ENCODE assay signal across 10 cellular contexts in the genomic region with DNA sequence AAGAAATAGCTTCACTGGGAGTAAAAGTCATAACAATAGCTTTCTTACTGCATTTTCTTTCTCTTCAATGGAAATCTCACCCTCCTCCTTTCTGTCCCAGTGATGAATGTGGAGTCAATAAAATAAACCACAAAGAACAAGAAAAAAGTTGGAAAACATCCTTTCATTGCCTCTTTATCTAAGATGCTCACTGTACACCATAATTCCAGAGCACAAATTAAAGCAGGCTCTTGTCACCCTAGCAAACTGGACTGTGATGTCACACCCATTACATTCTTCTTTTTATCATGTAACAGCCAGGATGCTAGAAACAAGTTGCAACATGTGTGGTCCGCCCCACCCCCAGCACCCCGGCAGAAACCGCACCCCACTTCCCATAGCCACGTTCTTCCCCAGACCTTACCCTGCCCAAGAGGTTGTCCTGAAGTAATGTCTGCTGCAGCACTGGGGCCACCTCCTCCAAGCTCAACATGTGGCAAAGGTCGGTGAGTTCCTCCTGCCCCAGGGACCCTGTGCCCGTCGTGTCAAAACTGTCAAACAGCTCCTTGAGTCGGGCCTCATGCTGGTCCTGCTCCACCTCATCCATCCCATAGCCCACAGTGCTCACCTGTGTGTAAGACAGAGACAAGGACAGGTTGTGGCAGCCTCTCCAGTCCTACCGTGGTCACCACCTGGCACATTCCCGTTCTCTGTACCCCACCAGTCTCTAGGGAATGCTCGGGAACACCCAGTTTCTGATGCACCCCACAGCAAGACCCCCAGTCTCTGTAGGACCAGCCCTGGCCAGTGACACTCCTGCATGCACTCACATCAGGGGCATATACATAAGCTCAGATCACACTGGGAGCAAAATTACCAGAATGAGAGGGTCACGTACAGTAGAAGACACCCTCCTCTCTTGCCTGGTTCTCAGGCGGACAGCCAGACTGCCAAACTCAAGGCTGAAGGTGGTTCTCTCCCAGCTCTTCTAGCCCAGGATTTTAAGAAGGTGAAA. TPM values are rescaled to one million over a fixed set of nuclear protein-coding genes. Genes with fewer than 3 reads are reported as not detected.
DNase-seq lines count a peak whose midpoint lies in the region; FAIRE-seq and TF ChIP-seq lines count a peak whose summit lies in the region.
"Had no signal": no experiment of that assay in that cellular context is flagged by ENCODE, and none has a peak within 500 bp of the region (broad histone marks: within the 10 kb centered on the region; RNA-seq: fewer than 3 reads in every experiment).

No MANE protein-coding gene starts in this region.

- peak overlapping the region; percentile 79 for H3K4me3 Mint-ChIP-seq in glutamatergic neuron (ENCODE audit: unreplicated experiment)

- FAIRE-seq in urothelium cell line (lab: Jason Lieb, UNC) (peak; percentile 71), H54 (lab: Jason Lieb, UNC) (no peak)

- no peak for TF ChIP-seq POLR2A in H54 (IDR thresholded peaks at IDR 0.05; ENCODE audit: low read depth, low read length)

- peaks cover 16% of the 10 kb centered on the region for H3K9me3 Mint-ChIP-seq in glutamatergic neuron (ENCODE audit: unreplicated experiment)

- peaks cover 75% of the 10 kb centered on the region for H3K4me1 Mint-ChIP-seq in glutamatergic neuron (ENCODE audit: low read depth, unreplicated experiment)

- H3K27ac Mint-ChIP-seq in glutamatergic neuron (ENCODE audit: unreplicated experiment) = peak overlapping the region; percentile 95

- peak; percentile 14 for DNase-seq in stimulated activated CD4-positive, alpha-beta T cell treated with anti-CD3 and anti-CD28 coated beads, Interleukin-1b, Interleukin-23, amount 100 ng/mL, for 48 hours
- no peak for DNase-seq in stimulated activated CD4-positive, alpha-beta T cell treated with anti-CD3 and anti-CD28 coated beads, Interleukin-2, amount 100 ng/mL, for 48 hours
- peak; percentile 51 for DNase-seq in activated CD4-positive, alpha-beta T cell treated with anti-CD3 and anti-CD28 coated beads, Interleukin-2, amount 50 U/mL, for 1 hour
- DNase-seq in glutamatergic neuron = no peak
- no peak for DNase-seq in urothelium cell line (ENCODE audit: low spot score)
- no peak for DNase-seq in H54 (ENCODE audit: insufficient read length, low spot score)
- DNase-seq in C1 segment of cervical spinal cord (lab: John Stamatoyannopoulos, UW) = no peak
- no peak for DNase-seq in NCI-H345 (lab: John Stamatoyannopoulos, UW)

- no peaks in the 10 kb centered on the region for H3K36me3 Mint-ChIP-seq in glutamatergic neuron (ENCODE audit: unreplicated experiment)

- peaks cover 11% of the 10 kb centered on the region for H3K27me3 Mint-ChIP-seq in glutamatergic neuron (ENCODE audit: unreplicated experiment)

- no peak for TF ChIP-seq CTCF in glutamatergic neuron (IDR thresholded peaks at IDR 0.05; ENCODE audit: partially characterized antibody, unreplicated experiment)

RNA-seq across cellular contexts. Expression of a gene that starts 9.2 kb away (rescaled TPM):
- 104 TPM for total RNA-seq in glutamatergic neuron (ENCODE audit: unreplicated experiment)

RNA-seq across cellular contexts. Expression of a gene that starts 50.1 kb away (rescaled TPM):
- 0.61 TPM for total RNA-seq in glutamatergic neuron (ENCODE audit: unreplicated experiment)
- total RNA-seq: lung microvascular endothelial cell, thoracic aorta had no signal

Comparison
In these comparisons a context has a peak if more than half of its experiments do, and no peak if none do; other contexts are left out.
1. DNase-seq: peak in stimulated activated CD4-positive, alpha-beta T cell treated with anti-CD3 and anti-CD28 coated beads, Interleukin-1b, Interleukin-23, amount 100 ng/mL, for 48 hours (single experiment) and activated CD4-positive, alpha-beta T cell treated with anti-CD3 and anti-CD28 coated beads, Interleukin-2, amount 50 U/mL, for 1 hour (single experiment); none in stimulated activated CD4-positive, alpha-beta T cell treated with anti-CD3 and anti-CD28 coated beads, Interleukin-2, amount 100 ng/mL, for 48 hours (0 of 2), glutamatergic neuron (single experiment), urothelium cell line (single experiment), H54 (single experiment), C1 segment of cervical spinal cord (0 of 14) and NCI-H345 (single experiment).